In the genomic region with DNA sequence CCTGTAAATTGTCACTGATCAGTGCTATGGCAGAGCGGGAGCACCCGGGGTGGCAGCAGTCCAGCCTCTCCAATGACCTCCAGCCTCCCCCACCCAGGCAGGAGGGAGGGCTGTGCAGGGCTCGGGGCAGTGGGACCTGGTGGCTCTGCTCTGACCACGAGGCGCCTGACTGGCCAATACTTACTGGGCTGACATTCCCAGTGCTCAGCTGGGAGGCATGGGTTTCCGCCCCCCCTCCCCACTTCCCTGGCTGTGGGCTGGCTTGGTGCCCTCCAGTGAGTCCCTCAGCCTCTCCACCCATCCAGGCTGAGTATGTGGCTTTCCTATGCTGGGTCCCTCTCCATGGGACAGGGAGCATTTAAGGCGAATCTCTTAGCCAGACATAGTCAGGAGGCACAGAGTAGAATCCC, we compare ENCODE assay signal across 1 cellular context.
TF ChIP-seq lines count a peak whose summit lies in the region.

No MANE protein-coding gene starts in this region.

TF ChIP-seq in SK-N-SH, 30 proteins besides CTCF, POLR2A, EP300 and RAD21 (continued from another document):
- TF ChIP-seq, protein P1, sequence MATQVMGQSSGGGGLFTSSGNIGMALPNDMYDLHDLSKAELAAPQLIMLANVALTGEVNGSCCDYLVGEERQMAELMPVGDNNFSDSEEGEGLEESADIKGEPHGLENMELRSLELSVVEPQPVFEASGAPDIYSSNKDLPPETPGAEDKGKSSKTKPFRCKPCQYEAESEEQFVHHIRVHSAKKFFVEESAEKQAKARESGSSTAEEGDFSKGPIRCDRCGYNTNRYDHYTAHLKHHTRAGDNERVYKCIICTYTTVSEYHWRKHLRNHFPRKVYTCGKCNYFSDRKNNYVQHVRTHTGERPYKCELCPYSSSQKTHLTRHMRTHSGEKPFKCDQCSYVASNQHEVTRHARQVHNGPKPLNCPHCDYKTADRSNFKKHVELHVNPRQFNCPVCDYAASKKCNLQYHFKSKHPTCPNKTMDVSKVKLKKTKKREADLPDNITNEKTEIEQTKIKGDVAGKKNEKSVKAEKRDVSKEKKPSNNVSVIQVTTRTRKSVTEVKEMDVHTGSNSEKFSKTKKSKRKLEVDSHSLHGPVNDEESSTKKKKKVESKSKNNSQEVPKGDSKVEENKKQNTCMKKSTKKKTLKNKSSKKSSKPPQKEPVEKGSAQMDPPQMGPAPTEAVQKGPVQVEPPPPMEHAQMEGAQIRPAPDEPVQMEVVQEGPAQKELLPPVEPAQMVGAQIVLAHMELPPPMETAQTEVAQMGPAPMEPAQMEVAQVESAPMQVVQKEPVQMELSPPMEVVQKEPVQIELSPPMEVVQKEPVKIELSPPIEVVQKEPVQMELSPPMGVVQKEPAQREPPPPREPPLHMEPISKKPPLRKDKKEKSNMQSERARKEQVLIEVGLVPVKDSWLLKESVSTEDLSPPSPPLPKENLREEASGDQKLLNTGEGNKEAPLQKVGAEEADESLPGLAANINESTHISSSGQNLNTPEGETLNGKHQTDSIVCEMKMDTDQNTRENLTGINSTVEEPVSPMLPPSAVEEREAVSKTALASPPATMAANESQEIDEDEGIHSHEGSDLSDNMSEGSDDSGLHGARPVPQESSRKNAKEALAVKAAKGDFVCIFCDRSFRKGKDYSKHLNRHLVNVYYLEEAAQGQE (IDR thresholded peaks at IDR 0.05; ENCODE audit: low read depth, low read length), result no peak
- TF ChIP-seq MEF2A (IDR thresholded peaks at IDR 0.05; ENCODE audit: borderline replicate concordance, low read depth) (no peak), JUND (IDR thresholded peaks at IDR 0.05) (no peak), RXRA (IDR thresholded peaks at IDR 0.05; ENCODE audit: borderline replicate concordance, low read depth) (peak; percentile 31; the same call in 1 of the 2 replicates), SMC3 (IDR thresholded peaks at IDR 0.05; ENCODE audit: low read depth, low read length) (peak; percentile 7; the same call in 1 of the 2 replicates), MXI1 (IDR thresholded peaks at IDR 0.05; ENCODE audit: low read depth, low read length) (peak; percentile 95), TAF1 (IDR thresholded peaks at IDR 0.05; ENCODE audit: borderline replicate concordance, low read depth, low read length) (no peak), GABPA (IDR thresholded peaks at IDR 0.05; ENCODE audit: low read depth) (no peak), YY1 (IDR thresholded peaks at IDR 0.05; ENCODE audit: low read depth) (no peak), FOXJ3 (CRISPR knock-in tag; IDR thresholded peaks at IDR 0.05) (no peak), POLR2AphosphoS5 (IDR thresholded peaks at IDR 0.05; ENCODE audit: low read depth, low read length) (no peak; the same call in none of the 2 replicates), NFIC (IDR thresholded peaks at IDR 0.05; ENCODE audit: borderline replicate concordance) (peak; percentile 89), NRF1 (IDR thresholded peaks at IDR 0.05; ENCODE audit: low read depth, low read length) (no peak), EZH2phosphoT487 (IDR thresholded peaks at IDR 0.05; ENCODE audit: borderline replicate concordance, low read depth) (no peak), TEAD4 (IDR thresholded peaks at IDR 0.05; ENCODE audit: borderline replicate concordance, insufficient read depth) (0 out of 2 replicates have a peak, but pooled peaks have one; percentile 53), CHD2 (IDR thresholded peaks at IDR 0.05; ENCODE audit: low read length, partially characterized antibody) (peak; percentile 72), RFX5 (IDR thresholded peaks at IDR 0.05; ENCODE audit: low read length) (no peak), RCOR1 (IDR thresholded peaks at IDR 0.05; ENCODE audit: low read length) (0 out of 2 replicates have a peak, but pooled peaks have one; percentile 62), SIN3A (IDR thresholded peaks at IDR 0.05; ENCODE audit: borderline replicate concordance, low read depth, low read length) (peak; percentile 80), ELF1 (IDR thresholded peaks at IDR 0.05) (no peak), FOXM1 (IDR thresholded peaks at IDR 0.05; ENCODE audit: low read depth) (no peak), GATA2 (CRISPR knock-in tag; IDR thresholded peaks at IDR 0.05) (no peak)
- TF ChIP-seq, protein P2, sequence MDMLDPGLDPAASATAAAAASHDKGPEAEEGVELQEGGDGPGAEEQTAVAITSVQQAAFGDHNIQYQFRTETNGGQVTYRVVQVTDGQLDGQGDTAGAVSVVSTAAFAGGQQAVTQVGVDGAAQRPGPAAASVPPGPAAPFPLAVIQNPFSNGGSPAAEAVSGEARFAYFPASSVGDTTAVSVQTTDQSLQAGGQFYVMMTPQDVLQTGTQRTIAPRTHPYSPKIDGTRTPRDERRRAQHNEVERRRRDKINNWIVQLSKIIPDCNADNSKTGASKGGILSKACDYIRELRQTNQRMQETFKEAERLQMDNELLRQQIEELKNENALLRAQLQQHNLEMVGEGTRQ (IDR thresholded peaks at IDR 0.05; ENCODE audit: borderline replicate concordance, low read depth, low read length), result no peak
- TF ChIP-seq, protein P3, sequence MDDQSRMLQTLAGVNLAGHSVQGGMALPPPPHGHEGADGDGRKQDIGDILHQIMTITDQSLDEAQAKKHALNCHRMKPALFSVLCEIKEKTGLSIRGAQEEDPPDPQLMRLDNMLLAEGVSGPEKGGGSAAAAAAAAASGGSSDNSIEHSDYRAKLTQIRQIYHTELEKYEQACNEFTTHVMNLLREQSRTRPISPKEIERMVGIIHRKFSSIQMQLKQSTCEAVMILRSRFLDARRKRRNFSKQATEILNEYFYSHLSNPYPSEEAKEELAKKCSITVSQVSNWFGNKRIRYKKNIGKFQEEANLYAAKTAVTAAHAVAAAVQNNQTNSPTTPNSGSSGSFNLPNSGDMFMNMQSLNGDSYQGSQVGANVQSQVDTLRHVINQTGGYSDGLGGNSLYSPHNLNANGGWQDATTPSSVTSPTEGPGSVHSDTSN (IDR thresholded peaks at IDR 0.05), result peak; percentile 59; the same call in 1 of the 2 replicates
- TF ChIP-seq, protein P4, sequence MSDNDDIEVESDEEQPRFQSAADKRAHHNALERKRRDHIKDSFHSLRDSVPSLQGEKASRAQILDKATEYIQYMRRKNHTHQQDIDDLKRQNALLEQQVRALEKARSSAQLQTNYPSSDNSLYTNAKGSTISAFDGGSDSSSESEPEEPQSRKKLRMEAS (IDR thresholded peaks at IDR 0.05; ENCODE audit: low read depth), result peak; percentile 94
